In the genomic region with DNA sequence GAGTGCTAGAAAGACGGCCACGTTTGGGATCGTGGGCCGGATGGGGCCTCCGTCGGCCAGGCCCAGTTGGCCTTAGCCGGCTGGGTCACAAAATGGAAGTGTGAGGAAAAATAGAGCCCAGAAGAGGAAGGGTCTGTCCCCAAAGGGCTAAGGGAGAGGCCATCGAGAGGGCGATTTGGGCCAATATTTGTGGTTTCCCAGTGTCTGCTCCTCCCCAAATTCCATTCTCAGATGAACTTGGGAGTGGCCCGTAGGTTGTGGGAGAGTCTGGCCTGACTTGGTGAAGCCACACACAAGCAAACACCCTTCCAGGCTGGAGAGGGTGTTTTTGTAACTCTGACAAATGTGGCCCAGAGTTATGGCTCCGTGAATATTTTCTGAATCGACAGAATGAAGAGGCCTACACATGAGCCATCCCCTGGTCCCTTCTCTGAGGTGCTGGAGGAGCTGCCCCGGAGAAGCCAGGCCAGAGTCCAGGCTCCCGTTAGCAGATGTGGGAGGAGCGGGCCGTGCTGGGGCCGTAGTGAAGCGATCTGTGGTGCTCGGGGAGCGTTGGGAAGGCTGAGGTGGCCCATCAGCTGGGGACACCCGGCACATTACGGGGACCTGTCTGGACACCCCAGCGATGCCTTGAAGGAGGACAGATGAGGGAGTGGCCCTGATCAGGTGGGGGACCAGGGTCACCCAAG, we compare ENCODE assay signal across 9 cellular contexts.
DNase-seq lines count a peak whose midpoint lies in the region; ATAC-seq, FAIRE-seq and TF ChIP-seq lines count a peak whose summit lies in the region.
"Had no signal": no experiment of that assay in that cellular context is flagged by ENCODE, and none has a peak within 500 bp of the region (broad histone marks: within the 10 kb centered on the region; RNA-seq: fewer than 3 reads in every experiment).

No MANE protein-coding gene starts in this region.

- peaks cover 13% of the 10 kb centered on the region for H3K27me3 Mint-ChIP-seq in nephron (ENCODE audit: low read depth)
- H3K27me3 Mint-ChIP-seq: activated naive CD8-positive, alpha-beta T cell treated with anti-CD3 and anti-CD28 coated beads, Interleukin-2, amount 10 ng/mL, durations not matched to agents 7 days and 5 days had no signal

- BruUV-seq in Panc1 (replicated peaks; lab: Mats Ljungman, UMichigan), result no TSS peak

- no peak for TF ChIP-seq EP300 in esophagus muscularis mucosa (IDR thresholded peaks at IDR 0.05)

- ATAC-seq in Panc1 (no peak), GM18907 (IDR thresholded peaks at IDR 0.05; ENCODE audit: unreplicated experiment) (no peak), GM21447 (IDR thresholded peaks at IDR 0.05; ENCODE audit: unreplicated experiment) (no peak)

- H3K9me3 ChIP-seq in Panc1 (ENCODE audit: control insufficient read depth, insufficient read depth, low read depth, low read length) (no peaks in the 10 kb centered on the region), esophagus muscularis mucosa (no peaks in the 10 kb centered on the region)

- POLR2A ChIA-PET in Panc1 (lab: Charles Lee), result no interaction called here

- H3K4me1 Mint-ChIP-seq in nephron, result peaks cover 62% of the 10 kb centered on the region

- no peaks in the 10 kb centered on the region for H3K36me3 Mint-ChIP-seq in nephron (ENCODE audit: low read depth)
- H3K36me3 Mint-ChIP-seq: activated naive CD8-positive, alpha-beta T cell treated with anti-CD3 and anti-CD28 coated beads, Interleukin-2, amount 10 ng/mL, durations not matched to agents 7 days and 5 days had no signal

- H3K27ac Mint-ChIP-seq in nephron, result peak overlapping the region; percentile 64 to 84 (median 84)
- H3K27ac Mint-ChIP-seq: activated naive CD8-positive, alpha-beta T cell treated with anti-CD3 and anti-CD28 coated beads, Interleukin-2, amount 10 ng/mL, durations not matched to agents 7 days and 5 days had no signal

- CTCF ChIA-PET in Panc1 (lab: Charles Lee), result interaction anchor here (0.7 kb wide), 1 partner anchor 71 kb away, joined by 4 read pairs; no protein-coding TSS in a partner anchor

- no peak for TF ChIP-seq POLR2A in esophagus muscularis mucosa (IDR thresholded peaks at IDR 0.05; ENCODE audit: low read depth)

- peaks cover 11% of the 10 kb centered on the region for H3K36me3 ChIP-seq in Panc1 (ENCODE audit: control insufficient read depth, insufficient read depth, low read length)
- peaks cover 0 to 16% (median 0%) of the 10 kb centered on the region in 4 donors for H3K36me3 ChIP-seq in esophagus muscularis mucosa

- H3K9me3 Mint-ChIP-seq in nephron, result no peaks in the 10 kb centered on the region
- H3K9me3 Mint-ChIP-seq: activated naive CD8-positive, alpha-beta T cell treated with anti-CD3 and anti-CD28 coated beads, Interleukin-2, amount 10 ng/mL, durations not matched to agents 7 days and 5 days had no signal

- FAIRE-seq in D721Med (lab: Jason Lieb, UNC), result no peak

- peak overlapping the region; percentile 99 for H3K27ac ChIP-seq in Panc1 (ENCODE audit: low read length)
- H3K27ac ChIP-seq in esophagus muscularis mucosa (replicated peaks in 1 of 4), result peak overlapping the region; percentile 92 to 98 (median 96)

- H3K27me3 ChIP-seq in Panc1 (ENCODE audit: control insufficient read depth, insufficient read depth, low read length) (no peaks in the 10 kb centered on the region), esophagus muscularis mucosa (no peaks in the 10 kb centered on the region)

- H3K4me1 ChIP-seq in Panc1 (ENCODE audit: control insufficient read depth, insufficient read depth, low read length) (peaks cover 21% of the 10 kb centered on the region), esophagus muscularis mucosa (peaks cover 71 to 90% (median 84%) of the 10 kb centered on the region in 4 donors)

- 37% methylated on average over 22 of the region's 23 CpGs for WGBS in esophagus muscularis mucosa

- DNase-seq in AG10803 (ENCODE audit: low read depth) (peak; percentile 91), Panc1 (ENCODE audit: low read depth, low spot score) (no peak), esophagus muscularis mucosa (ENCODE audit: extremely low spot score) (no peak), NCI-H1092 (lab: John Stamatoyannopoulos, UW) (no peak), D721Med (ENCODE audit: insufficient read length, low spot score) (no peak)
- DNase-seq: activated naive CD8-positive, alpha-beta T cell treated with anti-CD3 and anti-CD28 coated beads, Interleukin-2, amount 10 ng/mL, durations not matched to agents 7 days and 5 days had no signal

- peak overlapping the region; percentile 10 to 86 (median 51) for H3K4me3 Mint-ChIP-seq in nephron
- H3K4me3 Mint-ChIP-seq: activated naive CD8-positive, alpha-beta T cell treated with anti-CD3 and anti-CD28 coated beads, Interleukin-2, amount 10 ng/mL, durations not matched to agents 7 days and 5 days had no signal

- intact Hi-C loops in Panc1 (cut with micrococcal nuclease; ENCODE audit: unreplicated experiment) (no loop called here), esophagus muscularis mucosa (cut with DNase I) (no loop called here)

- H3K4me3 ChIP-seq in AG10803 (ENCODE audit: low read length), result peak overlapping the region; percentile 98
- H3K4me3 ChIP-seq in Panc1 (ENCODE audit: low read depth in 2 of 2, low read length in 2 of 2), result peak overlapping the region; percentile 83 to 90
- peak overlapping the region; percentile 85 to 92 (median 88) for H3K4me3 ChIP-seq in esophagus muscularis mucosa

- no peak for TF ChIP-seq CTCF in AG10803 (conservative IDR thresholded peaks at IDR 0.05; ENCODE audit: low read length)
- no peak for TF ChIP-seq CTCF in Panc1 (IDR thresholded peaks at IDR 0.05)
- TF ChIP-seq CTCF in esophagus muscularis mucosa (IDR thresholded peaks at IDR 0.05), result no peak
- TF ChIP-seq CTCF in nephron (IDR thresholded peaks at IDR 0.05; ENCODE audit: unreplicated experiment in 3 of 3), result no peak
- no peak for TF ChIP-seq CTCF in D721Med (IDR thresholded peaks at IDR 0.05; ENCODE audit: insufficient read depth, missing control alignments)

- in situ Hi-C loops in Panc1 (cut with HindIII; ENCODE audit: low pct_unique_long_range_greater_than_20kb, low sequenced_read_pairs), result no loop called here
